In the genomic region with DNA sequence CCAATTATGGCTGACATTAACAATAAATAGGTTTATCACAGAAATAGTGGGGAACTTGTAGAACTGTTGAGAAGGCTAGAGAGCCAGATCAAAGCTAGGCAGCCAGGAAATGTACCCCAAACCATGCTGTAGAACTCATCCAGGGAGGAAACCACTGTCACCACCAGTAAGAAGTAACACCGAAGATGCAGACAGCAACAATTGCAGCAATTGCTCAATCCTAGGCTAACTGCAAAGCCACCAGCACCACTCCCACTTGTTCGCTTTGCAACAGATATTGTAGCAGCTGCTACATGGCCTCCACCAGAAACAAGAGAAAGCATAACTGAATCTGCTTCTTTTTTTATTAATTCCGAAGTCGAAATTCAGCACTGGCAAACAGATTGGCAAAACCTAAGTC, we compare ENCODE assay signal across 13 cellular contexts. TPM values are rescaled to one million over a fixed set of nuclear protein-coding genes. Genes with fewer than 3 reads are reported as not detected.
"Had no signal": no experiment of that assay in that cellular context is flagged by ENCODE, and none has a peak within 500 bp of the region (broad histone marks: within the 10 kb centered on the region; RNA-seq: fewer than 3 reads in every experiment).

No MANE protein-coding gene starts in this region.

RNA-seq across cellular contexts. Expression of a gene that starts 2.0 kb away (rescaled TPM):
- total RNA-seq: cardiac septum, colonic mucosa, endothelial cell of umbilical vein, esophagus squamous epithelium, fibroblast of villous mesenchyme, glomerular endothelial cell, left lobe of liver, lung microvascular endothelial cell, RPMI7951, sciatic nerve, WTC11 had no signal
- polyA plus RNA-seq: endothelial cell of umbilical vein, hepatocyte, keratinocyte had no signal
